ENCODE assay signal across 8 cellular contexts in genomic region chr2:111698743-111699554, GRCh38.
DNase-seq lines count a peak whose midpoint lies in the region; ATAC-seq and TF ChIP-seq lines count a peak whose summit lies in the region.

No MANE protein-coding gene starts in this region.

- H3K36me3 ChIP-seq in Peyer's patch: no peaks in the 10 kb centered on the region

- H3K27ac ChIP-seq in Peyer's patch: peak overlapping the region in 3 of 4 donors; percentile 48 to 89 (median 73)

- no peaks in the 10 kb centered on the region for H3K9me3 ChIP-seq in Peyer's patch

- H3K27me3 Mint-ChIP-seq in Calu3 (ENCODE audit: unreplicated experiment): no peaks in the 10 kb centered on the region

- H3K27me3 ChIP-seq in Peyer's patch: no peaks in the 10 kb centered on the region

- H3K4me1 ChIP-seq in Peyer's patch: peaks cover 0 to 15% (median 4%) of the 10 kb centered on the region in 4 donors

- CTCF ChIA-PET in Calu3 (lab: Charles Lee): interaction anchor here (1.1 to 2.5 kb wide), 6 partner anchors 8 to 81 kb away, joined by 3 to 16 read pairs (median 4); no protein-coding TSS in a partner anchor

- no TSS peak for BruUV-seq in Calu3 (replicated peaks; lab: Mats Ljungman, UMichigan)

- DNase-seq in Calu3: peak; percentile 85
- peak; percentile 99 for DNase-seq in HT1080 (ENCODE audit: low read depth)
- peak; percentile 33 to 90 (median 83) for DNase-seq in Peyer's patch
- DNase-seq in activated T-helper 1 cell treated with Interleukin-2 at 50 U/mL for 16 hours (ENCODE audit: low read depth): peak; percentile 28
- peak; percentile 98 to 99 for DNase-seq in foreskin fibroblast
- peak; percentile 92 for DNase-seq in posterior vena cava (ENCODE audit: low spot score)

- H3K4me3 ChIP-seq in Peyer's patch (peak overlapping the region in 1 of 4 donors; percentile 34), foreskin fibroblast (ENCODE audit: low read depth in 1 of 2, low read length in 2 of 2) (no peak overlapping the region)

- intact Hi-C loops in Calu3 (cut with micrococcal nuclease; ENCODE audit: unreplicated experiment) (no loop called here), posterior vena cava (cut with DNase I) (no loop called here)

- no peak for TF ChIP-seq POLR2A in Peyer's patch (IDR thresholded peaks at IDR 0.05)

- peak overlapping the region; percentile 95 for H3K27ac Mint-ChIP-seq in Calu3 (ENCODE audit: unreplicated experiment)

- H3K9me3 Mint-ChIP-seq in Calu3 (ENCODE audit: low read depth, unreplicated experiment): peaks cover 3% of the 10 kb centered on the region

- peaks cover 16% of the 10 kb centered on the region for H3K36me3 Mint-ChIP-seq in Calu3 (ENCODE audit: insufficient read depth, unreplicated experiment)

- ATAC-seq in HG03175 (IDR thresholded peaks at IDR 0.05; ENCODE audit: unreplicated experiment): no peak
- ATAC-seq in GM18873 (IDR thresholded peaks at IDR 0.05; ENCODE audit: low FRiP score, unreplicated experiment): no peak

- peaks cover 45% of the 10 kb centered on the region for H3K4me1 Mint-ChIP-seq in Calu3 (ENCODE audit: low read depth, unreplicated experiment)

- peak overlapping the region; percentile 54 for H3K4me3 Mint-ChIP-seq in Calu3 (ENCODE audit: low read depth, unreplicated experiment)

- TF ChIP-seq CTCF in Calu3 (IDR thresholded peaks at IDR 0.05; ENCODE audit: unreplicated experiment) (no peak), Peyer's patch (IDR thresholded peaks at IDR 0.05) (peak in 3 of 6 experiments; percentile 36 to 42 (median 38)), foreskin fibroblast (IDR thresholded peaks at IDR 0.05; ENCODE audit: low read depth, low read length) (peak; percentile 38)

Comparison
In these comparisons a context has a peak if more than half of its experiments do, and no peak if none do; other contexts are left out.
1. DNase-seq: peak in every context shown above with its lines; median percentile 99 in HT1080; 98 in foreskin fibroblast; 92 in posterior vena cava; 85 in Calu3; 83 in Peyer's patch; 28 in activated T-helper 1 cell treated with Interleukin-2 at 50 U/mL for 16 hours.